Comparison of ENCODE assay signal across 8 cellular contexts in genomic region chr16:87863327-87863635, GRCh38. TPM values are rescaled to one million over a fixed set of nuclear protein-coding genes. Genes with fewer than 3 reads are reported as not detected.
A peak's percentile ranks its signal among the peaks of the same experiment; 100 is the strongest.
DNase-seq lines count a peak whose midpoint lies in the region; ATAC-seq and TF ChIP-seq lines count a peak whose summit lies in the region.
"Not testable (repeated sequence)": the region's sequence is repeated elsewhere in the genome, so short reads cannot be mapped to it uniquely, and the experiment has no call there.

No MANE protein-coding gene starts in this region.

- H3K4me1 ChIP-seq in prostate gland (replicated peaks) = not testable (repeated sequence)
- H3K4me1 ChIP-seq in stomach smooth muscle (ENCODE audit: control insufficient read depth, insufficient read depth, low read length) = peaks cover 59% of the 10 kb centered on the region

- not testable (repeated sequence) for H3K9ac ChIP-seq in stomach smooth muscle (ENCODE audit: low read length in 2 of 2)

- peak; percentile 69 for DNase-seq in DMS 273 (lab: John Stamatoyannopoulos, UW; ENCODE audit: unreplicated experiment)
- peak; percentile 19 for DNase-seq in NCI-H69 (lab: John Stamatoyannopoulos, UW)
- DNase-seq in activated CD4-positive, alpha-beta memory T cell treated with anti-CD3 and anti-CD28 coated beads for 36 hours; activated naive CD8-positive, alpha-beta T cell treated with anti-CD3 and anti-CD28 coated beads for 36 hours; epithelial cell of prostate (ENCODE audit: low read depth, low spot score); left ventricle myocardium superior: not testable (repeated sequence)
- peak; percentile 47 for DNase-seq in prostate gland (ENCODE audit: low spot score)

- H3K27ac ChIP-seq in epithelial cell of prostate = peak overlapping the region; percentile 29
- not testable (repeated sequence) for H3K27ac ChIP-seq in prostate gland
- peak overlapping the region; percentile 58 for H3K27ac ChIP-seq in stomach smooth muscle (ENCODE audit: low read length)

- peaks cover 85% of the 10 kb centered on the region for H3K36me3 Mint-ChIP-seq in activated CD4-positive, alpha-beta memory T cell treated with anti-CD3 and anti-CD28 coated beads for 36 hours
- peaks cover 66% of the 10 kb centered on the region for H3K36me3 Mint-ChIP-seq in activated naive CD8-positive, alpha-beta T cell treated with anti-CD3 and anti-CD28 coated beads for 36 hours

- not testable (repeated sequence) for H3K27me3 Mint-ChIP-seq in activated CD4-positive, alpha-beta memory T cell treated with anti-CD3 and anti-CD28 coated beads for 36 hours; activated naive CD8-positive, alpha-beta T cell treated with anti-CD3 and anti-CD28 coated beads for 36 hours

- peak overlapping the region; percentile 45 for H3K4me3 Mint-ChIP-seq in activated CD4-positive, alpha-beta memory T cell treated with anti-CD3 and anti-CD28 coated beads for 36 hours
- peak overlapping the region; percentile 37 for H3K4me3 Mint-ChIP-seq in activated naive CD8-positive, alpha-beta T cell treated with anti-CD3 and anti-CD28 coated beads for 36 hours

- POLR2A ChIA-PET in activated CD4-positive, alpha-beta memory T cell treated with anti-CD3 and anti-CD28 coated beads for 36 hours (lab: Charles Lee) = not testable (repeated sequence)

- TF ChIP-seq CTCF in prostate gland (IDR thresholded peaks at IDR 0.05) = not testable (repeated sequence)

- peak; percentile 73 for ATAC-seq in left ventricle myocardium superior

- WGBS in prostate gland = 65% methylated on average over 9 of the region's 9 CpGs

- not testable (repeated sequence) for H3K9me3 ChIP-seq in prostate gland; stomach smooth muscle (ENCODE audit: control insufficient read depth in 2 of 2, low read length in 2 of 2)

- H3K9me3 Mint-ChIP-seq in activated CD4-positive, alpha-beta memory T cell treated with anti-CD3 and anti-CD28 coated beads for 36 hours; activated naive CD8-positive, alpha-beta T cell treated with anti-CD3 and anti-CD28 coated beads for 36 hours: not testable (repeated sequence)

- H3K4me1 Mint-ChIP-seq in activated CD4-positive, alpha-beta memory T cell treated with anti-CD3 and anti-CD28 coated beads for 36 hours (ENCODE audit: low read depth) = peaks cover 64% of the 10 kb centered on the region
- H3K4me1 Mint-ChIP-seq in activated naive CD8-positive, alpha-beta T cell treated with anti-CD3 and anti-CD28 coated beads for 36 hours = peaks cover 55% of the 10 kb centered on the region

- not testable (repeated sequence) for TF ChIP-seq POLR2A in prostate gland (IDR thresholded peaks at IDR 0.05)

- not testable (repeated sequence) for H3K36me3 ChIP-seq in prostate gland; stomach smooth muscle (ENCODE audit: control insufficient read depth in 2 of 2, insufficient read depth in 2 of 2, low read length in 2 of 2)

- H3K4me3 ChIP-seq in prostate gland; stomach smooth muscle (ENCODE audit: low read length in 2 of 2): not testable (repeated sequence)

- intact Hi-C loops in activated CD4-positive, alpha-beta memory T cell treated with anti-CD3 and anti-CD28 coated beads for 36 hours (cut with micrococcal nuclease); left ventricle myocardium superior (cut with micrococcal nuclease); prostate gland (cut with DNase I): not testable (repeated sequence)

- H3K27me3 ChIP-seq in prostate gland (replicated peaks; ENCODE audit: insufficient read depth); stomach smooth muscle (ENCODE audit: control insufficient read depth in 1 of 2, insufficient read depth in 2 of 2, low read length in 2 of 2): not testable (repeated sequence)

- H3K27ac Mint-ChIP-seq in activated CD4-positive, alpha-beta memory T cell treated with anti-CD3 and anti-CD28 coated beads for 36 hours = peak overlapping the region; percentile 33
- not testable (repeated sequence) for H3K27ac Mint-ChIP-seq in activated naive CD8-positive, alpha-beta T cell treated with anti-CD3 and anti-CD28 coated beads for 36 hours

- CTCF ChIA-PET in activated CD4-positive, alpha-beta memory T cell treated with anti-CD3 and anti-CD28 coated beads for 36 hours (lab: Charles Lee) = interaction anchor here (10.3 to 15.0 kb wide), 2 partner anchors 11 to 83 kb away, joined by 224 to 275 read pairs; no protein-coding TSS in a partner anchor

RNA-seq across cellular contexts. Expression of gene SLC7A5, which starts 6.0 kb away (rescaled TPM):
- 100 to 1,000 TPM; 262 TPM for total RNA-seq in activated CD4-positive, alpha-beta memory T cell treated with anti-CD3 and anti-CD28 coated beads for 36 hours
- 100 to 1,000 TPM; 298 to 301 TPM for total RNA-seq in activated naive CD8-positive, alpha-beta T cell treated with anti-CD3 and anti-CD28 coated beads for 36 hours
- total RNA-seq in left ventricle myocardium superior (2.0 TPM), prostate gland (100 to 1,000 TPM in 1 of 2 donors, 1 to 10 TPM in 1; 3.3 to 232 TPM)
